31 cellular contexts compared by ENCODE assay signal in the genomic region with DNA sequence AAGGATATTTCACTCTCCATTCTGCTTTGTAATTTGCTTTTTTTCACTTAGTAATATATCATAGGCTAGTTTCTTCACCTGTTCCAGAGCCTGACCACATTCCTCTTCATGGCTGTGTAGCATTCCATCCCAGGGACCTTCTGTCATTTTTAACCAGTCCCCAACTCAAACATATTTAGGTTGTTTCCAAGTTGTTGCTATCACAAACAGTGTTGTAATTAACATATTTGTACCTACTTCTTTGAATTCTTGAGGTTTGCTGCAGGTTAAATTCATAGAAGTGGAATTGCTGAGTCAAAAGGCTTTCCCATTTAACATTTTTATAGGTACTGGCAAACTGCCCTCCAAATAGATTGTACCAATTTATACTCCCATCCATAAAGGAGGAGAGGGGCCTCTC.
A peak's percentile ranks its signal among the peaks of the same experiment; 100 is the strongest.
DNase-seq lines count a peak whose midpoint lies in the region; ATAC-seq and TF ChIP-seq lines count a peak whose summit lies in the region.
"Had no signal": no experiment of that assay in that cellular context is flagged by ENCODE, and none has a peak within 500 bp of the region (broad histone marks: within the 10 kb centered on the region; RNA-seq: fewer than 3 reads in every experiment).

No MANE protein-coding gene starts in this region.

- peaks cover 23% of the 10 kb centered on the region for H3K4me1 ChIP-seq in foreskin keratinocyte
- H3K4me1 ChIP-seq: HAP-1, neural progenitor cell had no signal

- no peak overlapping the region for H3K4me3 Mint-ChIP-seq in stimulated activated naive CD8-positive, alpha-beta T cell treated with anti-CD3 and anti-CD28 coated beads, Interleukin-15, Interleukin-2, amounts not matched to agents 100 ng/mL and 50 ng/mL, for 24 hours
- H3K4me3 Mint-ChIP-seq in stimulated activated naive CD8-positive, alpha-beta T cell treated with anti-CD3 and anti-CD28 coated beads, Interleukin-15, amount 100 ng/mL, for 72 hours = no peak overlapping the region
- H3K4me3 Mint-ChIP-seq in activated T-helper 17 cell treated with anti-CD3 and anti-CD28 coated beads, Interleukin-2, amount 50 U/mL, for 72 hours = no peak overlapping the region
- H3K4me3 Mint-ChIP-seq: CD8-positive, alpha-beta memory T cell; neural progenitor cell; T-helper 2 cell treated with Interferon-gamma antibody and Interleukin-4, amounts not matched to agents 5 μg/mL and 100 μg/mL, for 36 hours had no signal

- H3K27ac ChIP-seq in foreskin keratinocyte = peak overlapping the region; percentile 40
- H3K27ac ChIP-seq: coronary artery, esophagus muscularis mucosa, KMS-11, neural progenitor cell, PC-9, WERI-Rb-1 had no signal

- ATAC-seq in stimulated activated naive CD8-positive, alpha-beta T cell treated with anti-CD3 and anti-CD28 coated beads, Interleukin-15, amount 100 ng/mL, for 72 hours = no peak
- ATAC-seq in activated T-helper 17 cell treated with anti-CD3 and anti-CD28 coated beads, Interleukin-2, amount 50 U/mL, for 72 hours (replicated peaks) = no peak
- ATAC-seq in foreskin keratinocyte (no peak), HG02884 (IDR thresholded peaks at IDR 0.05; ENCODE audit: unreplicated experiment) (no peak)
- ATAC-seq: left lobe of liver; Right ventricle myocardium inferior; stimulated activated naive CD8-positive, alpha-beta T cell treated with anti-CD3 and anti-CD28 coated beads, Interleukin-15, Interleukin-2, amounts not matched to agents 100 U/mL and 50 U/mL, for 24 hours had no signal

- H3K4me1 Mint-ChIP-seq in stimulated activated naive CD8-positive, alpha-beta T cell treated with anti-CD3 and anti-CD28 coated beads, Interleukin-15, Interleukin-2, amounts not matched to agents 100 ng/mL and 50 ng/mL, for 24 hours (ENCODE audit: low read depth) = peaks cover 56% of the 10 kb centered on the region
- H3K4me1 Mint-ChIP-seq in stimulated activated naive CD8-positive, alpha-beta T cell treated with anti-CD3 and anti-CD28 coated beads, Interleukin-15, amount 100 ng/mL, for 72 hours = peaks cover 63% of the 10 kb centered on the region
- peaks cover 17% of the 10 kb centered on the region for H3K4me1 Mint-ChIP-seq in activated T-helper 17 cell treated with anti-CD3 and anti-CD28 coated beads, Interleukin-2, amount 50 U/mL, for 72 hours

- DNase-seq in stimulated activated naive CD8-positive, alpha-beta T cell treated with anti-CD3 and anti-CD28 coated beads, Interleukin-15, amount 100 ng/mL, for 72 hours = no peak
- peak in 1 of 2 donors; percentile 50 for DNase-seq in foreskin keratinocyte
- DNase-seq in NCI-H1092 (lab: John Stamatoyannopoulos, UW) = no peak
- DNase-seq in SHP77 treated with DMSO at 0.1 percent for 48 hours (lab: John Stamatoyannopoulos, UW) = no peak
- no peak for DNase-seq in nucleus accumbens (lab: John Stamatoyannopoulos, UW)
- DNase-seq: 8988T; activated CD4-positive, alpha-beta T cell treated with anti-CD3 and anti-CD28 coated beads for 48 hours; activated naive CD4-positive, alpha-beta T cell treated with anti-CD3 and anti-CD28 coated beads, Interleukin-2, amount 50 U/mL, for 16 hours; activated T-cell treated with anti-CD3 and anti-CD28 coated beads, Interleukin-2, amount 50 U/mL, for 48 hours; CD8-positive, alpha-beta memory T cell; GDM1; hippocampal formation; mesendoderm; NCI-H1694 treated with DMSO at 0.1 percent for 48 hours; NCI-H2171 treated with DMSO at 0.1 percent for 48 hours; NCI-H524 treated with DMSO at 0.1 percent for 48 hours; NK-92 treated with Interleukin-12 subunit alpha and Interleukin-12 subunit beta, amount 100 ng/mL, for 24 hours; stimulated activated naive CD8-positive, alpha-beta T cell treated with anti-CD3 and anti-CD28 coated beads, Interleukin-15, Interleukin-2, amounts not matched to agents 100 U/mL and 50 U/mL, for 24 hours; WERI-Rb-1 had no signal

- H3K27ac Mint-ChIP-seq in stimulated activated naive CD8-positive, alpha-beta T cell treated with anti-CD3 and anti-CD28 coated beads, Interleukin-15, Interleukin-2, amounts not matched to agents 100 ng/mL and 50 ng/mL, for 24 hours = peak overlapping the region; percentile 9
- H3K27ac Mint-ChIP-seq in stimulated activated naive CD8-positive, alpha-beta T cell treated with anti-CD3 and anti-CD28 coated beads, Interleukin-15, amount 100 ng/mL, for 72 hours = no peak overlapping the region
- peak overlapping the region; percentile 76 for H3K27ac Mint-ChIP-seq in activated T-helper 17 cell treated with anti-CD3 and anti-CD28 coated beads, Interleukin-2, amount 50 U/mL, for 72 hours
- H3K27ac Mint-ChIP-seq: neural progenitor cell; T-helper 2 cell treated with Interferon-gamma antibody and Interleukin-4, amounts not matched to agents 5 μg/mL and 100 μg/mL, for 36 hours had no signal

- H3K9me3 Mint-ChIP-seq in stimulated activated naive CD8-positive, alpha-beta T cell treated with anti-CD3 and anti-CD28 coated beads, Interleukin-15, Interleukin-2, amounts not matched to agents 100 ng/mL and 50 ng/mL, for 24 hours = no peaks in the 10 kb centered on the region
- H3K9me3 Mint-ChIP-seq in stimulated activated naive CD8-positive, alpha-beta T cell treated with anti-CD3 and anti-CD28 coated beads, Interleukin-15, amount 100 ng/mL, for 72 hours = peaks cover 0 to 6% of the 10 kb centered on the region in 2 donors
- no peaks in the 10 kb centered on the region for H3K9me3 Mint-ChIP-seq in activated T-helper 17 cell treated with anti-CD3 and anti-CD28 coated beads, Interleukin-2, amount 50 U/mL, for 72 hours
- H3K9me3 Mint-ChIP-seq: CD8-positive, alpha-beta memory T cell; neural progenitor cell; T-helper 2 cell treated with Interferon-gamma antibody and Interleukin-4, amounts not matched to agents 5 μg/mL and 100 μg/mL, for 36 hours had no signal

- no peak for TF ChIP-seq CTCF in foreskin keratinocyte (conservative IDR thresholded peaks at IDR 0.05)

- no peaks in the 10 kb centered on the region for H3K36me3 Mint-ChIP-seq in stimulated activated naive CD8-positive, alpha-beta T cell treated with anti-CD3 and anti-CD28 coated beads, Interleukin-15, Interleukin-2, amounts not matched to agents 100 ng/mL and 50 ng/mL, for 24 hours (ENCODE audit: low read depth)
- no peaks in the 10 kb centered on the region for H3K36me3 Mint-ChIP-seq in activated T-helper 17 cell treated with anti-CD3 and anti-CD28 coated beads, Interleukin-2, amount 50 U/mL, for 72 hours (ENCODE audit: low read depth)
- H3K36me3 Mint-ChIP-seq: neural progenitor cell had no signal

- peaks cover 4% of the 10 kb centered on the region for H3K27me3 ChIP-seq in foreskin keratinocyte
- H3K27me3 ChIP-seq: neural progenitor cell had no signal

- H3K27me3 Mint-ChIP-seq in stimulated activated naive CD8-positive, alpha-beta T cell treated with anti-CD3 and anti-CD28 coated beads, Interleukin-15, Interleukin-2, amounts not matched to agents 100 ng/mL and 50 ng/mL, for 24 hours = no peaks in the 10 kb centered on the region
- H3K27me3 Mint-ChIP-seq in stimulated activated naive CD8-positive, alpha-beta T cell treated with anti-CD3 and anti-CD28 coated beads, Interleukin-15, amount 100 ng/mL, for 72 hours = peaks cover 8% of the 10 kb centered on the region
- H3K27me3 Mint-ChIP-seq in activated T-helper 17 cell treated with anti-CD3 and anti-CD28 coated beads, Interleukin-2, amount 50 U/mL, for 72 hours = no peaks in the 10 kb centered on the region

Comparison
In these comparisons a context has a peak if more than half of its experiments do, and no peak if none do; other contexts are left out.
1. H3K27ac Mint-ChIP-seq: peak in stimulated activated naive CD8-positive, alpha-beta T cell treated with anti-CD3 and anti-CD28 coated beads, Interleukin-15, Interleukin-2, amounts not matched to agents 100 ng/mL and 50 ng/mL, for 24 hours (single experiment) and activated T-helper 17 cell treated with anti-CD3 and anti-CD28 coated beads, Interleukin-2, amount 50 U/mL, for 72 hours (single experiment); none in stimulated activated naive CD8-positive, alpha-beta T cell treated with anti-CD3 and anti-CD28 coated beads, Interleukin-15, amount 100 ng/mL, for 72 hours (0 of 2).